In the genomic region with DNA sequence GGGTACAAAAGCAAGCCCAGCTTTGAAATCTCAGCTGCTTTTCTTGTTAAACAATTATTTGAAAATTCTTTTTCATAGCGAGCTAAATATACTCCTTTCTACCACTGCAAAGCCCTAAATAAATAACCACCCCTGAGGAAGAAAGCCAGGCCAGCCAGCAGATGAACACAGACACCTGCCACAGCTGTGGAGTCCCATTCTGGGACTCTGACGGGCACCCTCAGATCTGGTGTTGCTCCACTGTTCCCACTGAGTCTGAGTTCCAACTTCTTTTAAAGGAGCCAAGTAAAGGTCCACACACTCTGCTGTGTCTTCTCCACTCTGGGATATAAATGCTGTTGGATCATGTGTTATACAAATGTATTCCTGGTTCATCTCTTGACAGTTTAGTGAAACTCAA, we compare ENCODE assay signal across 8 cellular contexts.
"Had no signal": no experiment of that assay in that cellular context is flagged by ENCODE, and none has a peak within 500 bp of the region (broad histone marks: within the 10 kb centered on the region; RNA-seq: fewer than 3 reads in every experiment).

No MANE protein-coding gene starts in this region.

- H3K36me3 ChIP-seq: HAP-1 had no signal

- H3K9me3 ChIP-seq: HAP-1 had no signal

- H3K27ac ChIP-seq: GM23248 had no signal

- H3K4me3 Mint-ChIP-seq: HFFc6 had no signal

- H3K4me1 ChIP-seq: HAP-1 had no signal

- DNase-seq: GM23248, GOT3, H7, HFFc6, IMR-90 had no signal

- ATAC-seq: HCT116, K562 had no signal

- H2AFZ ChIP-seq: GM23248 had no signal

- H3K9me3 Mint-ChIP-seq: HFFc6 had no signal

- H3K9ac ChIP-seq: GM23248 had no signal

- H3K27ac Mint-ChIP-seq: HFFc6 had no signal

- H3K4me3 ChIP-seq: GM23248, HAP-1, K562 had no signal
